ENCODE assay signal across 14 cellular contexts in genomic region chr14:66009104-66009503, GRCh38.
DNase-seq lines count a peak whose midpoint lies in the region; ATAC-seq and TF ChIP-seq lines count a peak whose summit lies in the region.
"Had no signal": no experiment of that assay in that cellular context is flagged by ENCODE, and none has a peak within 500 bp of the region (broad histone marks: within the 10 kb centered on the region; RNA-seq: fewer than 3 reads in every experiment).

No MANE protein-coding gene starts in this region.

- H3K4me1 Mint-ChIP-seq in memory B cell: no peaks in the 10 kb centered on the region
- no peaks in the 10 kb centered on the region for H3K4me1 Mint-ChIP-seq in natural killer cell treated with Interleukin-12 subunit alpha and Interleukin-12 subunit beta and Interleukin-15 and Interleukin-18, amount 100 ng/mL, for 72 hours (ENCODE audit: low read depth in 2 of 2)

- H3K27me3 Mint-ChIP-seq in memory B cell: peaks cover 13% of the 10 kb centered on the region
- H3K27me3 Mint-ChIP-seq in natural killer cell treated with Interleukin-12 subunit alpha and Interleukin-12 subunit beta and Interleukin-15 and Interleukin-18, amount 100 ng/mL, for 72 hours: peaks cover 13 to 25% of the 10 kb centered on the region in 2 donors

- no peak overlapping the region for H3K4me3 Mint-ChIP-seq in memory B cell
- H3K4me3 Mint-ChIP-seq in natural killer cell treated with Interleukin-12 subunit alpha and Interleukin-12 subunit beta and Interleukin-15 and Interleukin-18, amount 100 ng/mL, for 72 hours: no peak overlapping the region
- H3K4me3 Mint-ChIP-seq: activated T-cell treated with anti-CD3 and anti-CD28 coated beads, Interleukin-2, amount 50 U/mL, for 72 hours; CD8-positive, alpha-beta T cell; stimulated activated effector memory CD8-positive, alpha-beta T cell treated with anti-CD3 and anti-CD28 coated beads, Interleukin-12 subunit alpha, Interleukin-12 subunit beta, amount 100 ng/mL, for 72 hours had no signal

- no peaks in the 10 kb centered on the region for H3K36me3 Mint-ChIP-seq in memory B cell
- H3K36me3 Mint-ChIP-seq in natural killer cell treated with Interleukin-12 subunit alpha and Interleukin-12 subunit beta and Interleukin-15 and Interleukin-18, amount 100 ng/mL, for 72 hours: no peaks in the 10 kb centered on the region
- H3K36me3 Mint-ChIP-seq: CD8-positive, alpha-beta T cell; stimulated activated effector memory CD8-positive, alpha-beta T cell treated with anti-CD3 and anti-CD28 coated beads, Interleukin-12 subunit alpha, Interleukin-12 subunit beta, amount 100 ng/mL, for 72 hours had no signal

- no peak for TF ChIP-seq CTCF in cardiac fibroblast (IDR thresholded peaks at IDR 0.05; ENCODE audit: low read depth, low read length)

- peak overlapping the region; percentile 19 for H3K27ac Mint-ChIP-seq in memory B cell
- H3K27ac Mint-ChIP-seq in natural killer cell treated with Interleukin-12 subunit alpha and Interleukin-12 subunit beta and Interleukin-15 and Interleukin-18, amount 100 ng/mL, for 72 hours: no peak overlapping the region
- H3K27ac Mint-ChIP-seq: activated T-cell treated with anti-CD3 and anti-CD28 coated beads, Interleukin-2, amount 50 U/mL, for 72 hours; CD8-positive, alpha-beta T cell; stimulated activated effector memory CD8-positive, alpha-beta T cell treated with anti-CD3 and anti-CD28 coated beads, Interleukin-12 subunit alpha, Interleukin-12 subunit beta, amount 100 ng/mL, for 72 hours had no signal

- ATAC-seq in memory B cell (ENCODE audit: low read depth): no peak
- no peak for ATAC-seq in HG02938 (IDR thresholded peaks at IDR 0.05; ENCODE audit: unreplicated experiment)
- ATAC-seq in natural killer cell treated with Interleukin-12 subunit alpha and Interleukin-12 subunit beta and Interleukin-15 and Interleukin-18, amount 100 ng/mL, for 72 hours: no peak
- ATAC-seq in HG02610 (IDR thresholded peaks at IDR 0.05; ENCODE audit: unreplicated experiment): no peak
- ATAC-seq: activated T-cell treated with anti-CD3 and anti-CD28 coated beads, Interleukin-2, amount 50 U/mL, for 72 hours; CD8-positive, alpha-beta T cell; stimulated activated effector memory CD8-positive, alpha-beta T cell treated with anti-CD3 and anti-CD28 coated beads, Interleukin-12 subunit alpha, Interleukin-12 subunit beta, amount 100 ng/mL, for 72 hours had no signal

- H3K4me3 ChIP-seq in cardiac fibroblast (replicated peaks in 1 of 2; ENCODE audit: low read depth in 2 of 2, low read length in 2 of 2): no peak overlapping the region
- H3K4me3 ChIP-seq: heart right ventricle, Peyer's patch had no signal

- H3K9me3 Mint-ChIP-seq in memory B cell: peaks cover 1% of the 10 kb centered on the region
- no peaks in the 10 kb centered on the region for H3K9me3 Mint-ChIP-seq in natural killer cell treated with Interleukin-12 subunit alpha and Interleukin-12 subunit beta and Interleukin-15 and Interleukin-18, amount 100 ng/mL, for 72 hours
- H3K9me3 Mint-ChIP-seq: CD8-positive, alpha-beta T cell had no signal

- DNase-seq in AG20443 (ENCODE audit: low spot score) (peak; percentile 76), LoVo (ENCODE audit: low spot score) (peak; percentile 61), cardiac fibroblast (ENCODE audit: low read depth in 2 of 2) (peak; percentile 71 to 95), memory B cell (ENCODE audit: low spot score in 2 of 2) (no peak), NCI-H1694 treated with DMSO at 0.1 percent for 48 hours (lab: John Stamatoyannopoulos, UW) (no peak)
- no peak for DNase-seq in natural killer cell treated with Interleukin-12 subunit alpha and Interleukin-12 subunit beta and Interleukin-15 and Interleukin-18, amount 100 ng/mL, for 72 hours (ENCODE audit: low spot score)
- DNase-seq: activated T-cell treated with anti-CD3 and anti-CD28 coated beads, Interleukin-2, amount 50 U/mL, for 72 hours; CD8-positive, alpha-beta T cell; heart right ventricle; NCI-H2029; Peyer's patch had no signal

Comparison
In these comparisons a context has a peak if more than half of its experiments do, and no peak if none do; other contexts are left out.
1. DNase-seq: peak in AG20443 (single experiment), LoVo (single experiment) and cardiac fibroblast (2 of 2); none in memory B cell (0 of 2), natural killer cell treated with Interleukin-12 subunit alpha and Interleukin-12 subunit beta and Interleukin-15 and Interleukin-18, amount 100 ng/mL, for 72 hours (single experiment) and NCI-H1694 treated with DMSO at 0.1 percent for 48 hours (single experiment).